ENCODE assay signal across 9 cellular contexts in the genomic region with DNA sequence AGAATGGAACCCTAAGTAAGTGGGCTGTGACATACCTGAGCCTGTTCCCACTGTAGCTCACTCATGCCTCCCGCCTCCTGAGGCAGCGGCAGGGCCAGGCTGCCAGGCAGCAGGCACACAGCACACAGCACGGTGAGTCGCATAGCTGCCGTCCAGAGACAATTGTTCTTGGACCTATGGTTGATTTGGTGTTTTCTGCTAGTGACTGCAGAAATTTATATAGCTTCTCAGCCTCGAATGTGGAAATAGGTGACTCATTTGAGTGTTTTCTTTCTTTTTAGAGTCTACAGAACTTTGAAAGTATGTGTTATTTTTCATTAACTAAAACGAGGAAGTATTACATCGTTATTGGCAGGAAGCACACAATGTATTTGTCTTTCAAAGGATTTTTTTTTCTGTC. TPM values are rescaled to one million over a fixed set of nuclear protein-coding genes. Genes with fewer than 3 reads are reported as not detected.
DNase-seq lines count a peak whose midpoint lies in the region; ATAC-seq and TF ChIP-seq lines count a peak whose summit lies in the region.
"Had no signal": no experiment of that assay in that cellular context is flagged by ENCODE, and none has a peak within 500 bp of the region (broad histone marks: within the 10 kb centered on the region; RNA-seq: fewer than 3 reads in every experiment).

A gene with protein sequence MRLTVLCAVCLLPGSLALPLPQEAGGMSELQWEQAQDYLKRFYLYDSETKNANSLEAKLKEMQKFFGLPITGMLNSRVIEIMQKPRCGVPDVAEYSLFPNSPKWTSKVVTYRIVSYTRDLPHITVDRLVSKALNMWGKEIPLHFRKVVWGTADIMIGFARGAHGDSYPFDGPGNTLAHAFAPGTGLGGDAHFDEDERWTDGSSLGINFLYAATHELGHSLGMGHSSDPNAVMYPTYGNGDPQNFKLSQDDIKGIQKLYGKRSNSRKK (minus strand): TSS at position 190 of the 400 bp plus-strand sequence. CDS start 47 bp downstream, at position 143.

- no peaks in the 10 kb centered on the region for H3K27me3 ChIP-seq in OCI-LY3 (ENCODE audit: low read depth, low read length)
- H3K27me3 ChIP-seq in uterus, result no peaks in the 10 kb centered on the region

- no peak for TF ChIP-seq POLR2A in uterus (IDR thresholded peaks at IDR 0.05)

- DNase-seq in stimulated activated naive CD8-positive, alpha-beta T cell treated with anti-CD3 and anti-CD28 coated beads, Interleukin-15, amount 100 ng/mL, for 72 hours, result no peak
- DNase-seq in stimulated activated naive CD8-positive, alpha-beta T cell treated with anti-CD3 and anti-CD28 coated beads, Interleukin-15, Interleukin-2, amounts not matched to agents 100 U/mL and 50 U/mL, for 24 hours, result no peak
- DNase-seq in foreskin fibroblast, result peak; percentile 55 to 81
- no peak for DNase-seq in uterus
- DNase-seq in NCI-H1092 treated with DMSO at 0.1 percent for 48 hours (lab: John Stamatoyannopoulos, UW), result no peak
- DNase-seq in activated CD8-positive, alpha-beta memory T cell treated with anti-CD3 and anti-CD28 coated beads, Interleukin-2, amount 50 U/mL, for 4 hours, result no peak
- DNase-seq: naive thymus-derived CD8-positive, alpha-beta T cell had no signal

- TF ChIP-seq CTCF in OCI-LY3 (IDR thresholded peaks at IDR 0.05; ENCODE audit: low read depth, low read length), result no peak
- TF ChIP-seq CTCF in foreskin fibroblast (IDR thresholded peaks at IDR 0.05; ENCODE audit: low read depth, low read length), result no peak
- no peak for TF ChIP-seq CTCF in uterus (IDR thresholded peaks at IDR 0.05)

- H3K9ac ChIP-seq in OCI-LY3 (ENCODE audit: low read length), result no peak within 1 kb of the TSS

- peaks cover 21% of the 10 kb centered on the region for H3K4me1 ChIP-seq in OCI-LY3 (ENCODE audit: low read length)
- no peaks in the 10 kb centered on the region for H3K4me1 ChIP-seq in uterus

- H3K4me3 ChIP-seq in OCI-LY3 (ENCODE audit: low read length), result peak within 1 kb of the TSS; percentile 47
- no peak within 1 kb of the TSS for H3K4me3 ChIP-seq in foreskin fibroblast (ENCODE audit: low read depth in 1 of 2, low read length in 2 of 2)
- no peak within 1 kb of the TSS for H3K4me3 ChIP-seq in uterus

- H3K36me3 ChIP-seq in OCI-LY3 (replicated peaks; ENCODE audit: low read depth, low read length) (no peaks in the 10 kb centered on the region), uterus (no peaks in the 10 kb centered on the region)

- no peaks in the 10 kb centered on the region for H4K20me1 ChIP-seq in OCI-LY3 (ENCODE audit: insufficient read depth, low read length)

- H3K4me3 Mint-ChIP-seq in stimulated activated naive CD8-positive, alpha-beta T cell treated with anti-CD3 and anti-CD28 coated beads, Interleukin-15, amount 100 ng/mL, for 72 hours, result no peak within 1 kb of the TSS

- H3K79me2 ChIP-seq in OCI-LY3 (ENCODE audit: low read length), result no peaks in the 10 kb centered on the region

- intact Hi-C loops in uterus (cut with DNase I; ENCODE audit: low total_unique reads), result no loop called here

- H3K9me3 ChIP-seq in OCI-LY3 (ENCODE audit: insufficient read depth, low read length) (no peaks in the 10 kb centered on the region), uterus (no peaks in the 10 kb centered on the region)

- peak; percentile 40 for ATAC-seq in stimulated activated naive CD8-positive, alpha-beta T cell treated with anti-CD3 and anti-CD28 coated beads, Interleukin-15, amount 100 ng/mL, for 72 hours
- ATAC-seq in stimulated activated naive CD8-positive, alpha-beta T cell treated with anti-CD3 and anti-CD28 coated beads, Interleukin-15, Interleukin-2, amounts not matched to agents 100 U/mL and 50 U/mL, for 24 hours, result no peak
- ATAC-seq in HG03442 (IDR thresholded peaks at IDR 0.05; ENCODE audit: unreplicated experiment), result no peak

- no peak within 1 kb of the TSS; the same call in 1 of the 2 replicates for H2AFZ ChIP-seq in OCI-LY3 (ENCODE audit: low read depth, low read length)

- H3K27ac ChIP-seq in OCI-LY3 (ENCODE audit: low read length), result no peak within 1 kb of the TSS; the same call in 1 of the 2 replicates
- H3K27ac ChIP-seq in uterus, result no peak within 1 kb of the TSS

- peak within 1 kb of the TSS in 1 of 2 donors; percentile 15 for H3K27ac Mint-ChIP-seq in stimulated activated naive CD8-positive, alpha-beta T cell treated with anti-CD3 and anti-CD28 coated beads, Interleukin-15, amount 100 ng/mL, for 72 hours
- H3K27ac Mint-ChIP-seq: naive thymus-derived CD8-positive, alpha-beta T cell had no signal

- peak within 1 kb of the TSS; percentile 43 for H3K4me2 ChIP-seq in OCI-LY3 (ENCODE audit: low read length)

- H3K27me3 Mint-ChIP-seq in stimulated activated naive CD8-positive, alpha-beta T cell treated with anti-CD3 and anti-CD28 coated beads, Interleukin-15, amount 100 ng/mL, for 72 hours, result no peaks in the 10 kb centered on the region

- no peaks in the 10 kb centered on the region for H3K4me1 Mint-ChIP-seq in stimulated activated naive CD8-positive, alpha-beta T cell treated with anti-CD3 and anti-CD28 coated beads, Interleukin-15, amount 100 ng/mL, for 72 hours

- H3K9me3 Mint-ChIP-seq in stimulated activated naive CD8-positive, alpha-beta T cell treated with anti-CD3 and anti-CD28 coated beads, Interleukin-15, amount 100 ng/mL, for 72 hours, result no peaks in the 10 kb centered on the region

RNA-seq across cellular contexts. Expression of the gene that starts here (rescaled TPM):
- 10 to 100 TPM in 3 of 4 donors, 1 to 10 TPM in 1; 7.2 to 40.5 (median 14.6) TPM for total RNA-seq in uterus
- total RNA-seq: naive thymus-derived CD8-positive, alpha-beta T cell had no signal

Comparison
In these comparisons a context has a peak if more than half of its experiments do, and no peak if none do; other contexts are left out.
1. DNase-seq: peak in foreskin fibroblast (2 of 2); none in stimulated activated naive CD8-positive, alpha-beta T cell treated with anti-CD3 and anti-CD28 coated beads, Interleukin-15, amount 100 ng/mL, for 72 hours (0 of 2), stimulated activated naive CD8-positive, alpha-beta T cell treated with anti-CD3 and anti-CD28 coated beads, Interleukin-15, Interleukin-2, amounts not matched to agents 100 U/mL and 50 U/mL, for 24 hours (single experiment), uterus (0 of 2), NCI-H1092 treated with DMSO at 0.1 percent for 48 hours (single experiment) and activated CD8-positive, alpha-beta memory T cell treated with anti-CD3 and anti-CD28 coated beads, Interleukin-2, amount 50 U/mL, for 4 hours (single experiment).